29 cellular contexts compared by ENCODE assay signal in genomic region chr6:169825558-169826225, GRCh38.
"Had no signal": no experiment of that assay in that cellular context is flagged by ENCODE, and none has a peak within 500 bp of the region (broad histone marks: within the 10 kb centered on the region; RNA-seq: fewer than 3 reads in every experiment).

No MANE protein-coding gene starts in this region.

- FAIRE-seq: endothelial cell of umbilical vein, kidney, small intestine had no signal

- ATAC-seq: activated CD4-positive, CD25-positive, alpha-beta regulatory T cell treated with anti-CD3 and anti-CD28 coated beads, Interleukin-2, amount 50 U/mL, for 24 hours; activated naive CD4-positive, alpha-beta T cell treated with anti-CD3 and anti-CD28 coated beads, Interleukin-2, amount 50 U/mL, for 72 hours; activated T-cell treated with anti-CD3 and anti-CD28 coated beads, Interleukin-2, amount 50 U/mL, for 4 hours; activated T-helper 17 cell treated with anti-CD3 and anti-CD28 coated beads, Interleukin-2, amount 50 U/mL, for 72 hours; effector memory CD8-positive, alpha-beta T cell; left colon; SK-N-SH treated with all-trans-retinoic acid at 6 μM for 48 hours; stimulated activated memory B cell treated with anti-CD40 and anti-IgM and Interleukin-4, amounts not matched to agents 10 μg/mL and 1 μg/mL and 100 μg/mL, for 72 hours; stimulated activated naive CD8-positive, alpha-beta T cell treated with anti-CD3 and anti-CD28 coated beads, Interleukin-15, amount 100 ng/mL, for 72 hours; T-helper 17 cell had no signal

- H3K27me3 ChIP-seq: breast epithelium, sigmoid colon had no signal

- H3K9me3 ChIP-seq: breast epithelium, prostate gland, sigmoid colon had no signal

- H3K4me1 ChIP-seq: breast epithelium, prostate gland, sigmoid colon had no signal

- H3K36me3 ChIP-seq: breast epithelium, prostate gland, sigmoid colon, WERI-Rb-1 had no signal

- H3K4me3 ChIP-seq: breast epithelium, dorsolateral prefrontal cortex, prostate gland, sigmoid colon had no signal

- H3K27ac ChIP-seq: breast epithelium, dorsolateral prefrontal cortex, prostate gland, sigmoid colon, WERI-Rb-1 had no signal

- DNase-seq: activated CD4-positive, alpha-beta T cell treated with anti-CD3 and anti-CD28 coated beads, Interleukin-2, amount 10 ng/mL, durations not matched to agents 24 days and 14 days; activated naive CD4-positive, alpha-beta T cell; activated T-cell treated with anti-CD3 and anti-CD28 coated beads, Interleukin-2, amount 50 U/mL, for 4 hours; effector memory CD8-positive, alpha-beta T cell; foreskin fibroblast; hippocampal formation; immature natural killer cell; kidney; left colon; retina; sigmoid colon; small intestine; stimulated activated CD4-positive, alpha-beta T cell treated with anti-CD3 and anti-CD28 coated beads, Interleukin-1b, Interleukin-23, amount 100 ng/mL, for 48 hours; stimulated activated CD4-positive, alpha-beta T cell treated with anti-CD3 and anti-CD28 coated beads, Interleukin-4, amount 100 ng/mL, for 4 hours; stimulated activated CD8-positive, alpha-beta memory T cell treated with anti-CD3 and anti-CD28 coated beads, Interleukin-4, amount 100 ng/mL, for 48 hours; stimulated activated naive CD8-positive, alpha-beta T cell treated with anti-CD3 and anti-CD28 coated beads, Interleukin-15, amount 100 ng/mL, for 72 hours; substantia nigra; T-helper 17 cell; T1000; WERI-Rb-1 had no signal
